ENCODE assay signal across 24 cellular contexts in the genomic region with DNA sequence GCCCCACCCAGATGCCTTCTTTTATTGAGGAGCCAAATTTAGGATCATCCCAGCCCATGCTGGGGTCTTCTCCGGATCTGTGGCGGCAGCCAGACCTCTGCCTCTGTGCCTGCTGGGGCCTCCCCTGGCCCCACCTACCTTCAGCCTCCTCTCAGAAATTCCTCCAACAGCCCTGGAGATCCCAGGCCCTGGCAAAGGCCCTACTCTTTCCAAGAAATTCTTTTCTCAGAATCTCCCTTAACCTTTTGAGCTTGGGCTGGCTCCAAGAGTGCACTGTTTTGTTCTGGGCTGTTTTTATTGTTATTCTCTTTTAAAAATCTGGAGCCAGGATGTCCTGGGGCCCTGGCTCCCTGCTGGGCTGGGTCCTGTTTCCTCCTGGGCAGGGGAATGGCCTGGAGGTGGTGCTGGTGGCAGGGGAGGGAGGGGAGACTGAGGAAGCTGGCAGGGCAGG. TPM values are rescaled to one million over a fixed set of nuclear protein-coding genes. Genes with fewer than 3 reads are reported as not detected.
DNase-seq lines count a peak whose midpoint lies in the region; ATAC-seq and TF ChIP-seq lines count a peak whose summit lies in the region.
"Had no signal": no experiment of that assay in that cellular context is flagged by ENCODE, and none has a peak within 500 bp of the region (broad histone marks: within the 10 kb centered on the region; RNA-seq: fewer than 3 reads in every experiment).

No MANE protein-coding gene starts in this region.

- in situ Hi-C loops in ACHN (cut with HindIII; ENCODE audit: low pct_ligation_motif_present, low pct_unique_long_range_greater_than_20kb, low sequenced_read_pairs): no loop called here

- intact Hi-C loops in heart left ventricle (cut with DNase I): loop anchor here in 1 of 10 donors (2.0 kb wide), 1 partner anchor 41 kb away; no protein-coding TSS in a partner anchor

- H3K79me2 ChIP-seq in osteoblast (ENCODE audit: insufficient read depth, low read length): no peaks in the 10 kb centered on the region

- H3K4me1 ChIP-seq in NT2/D1 (ENCODE audit: insufficient read depth, insufficient read length) (peaks cover 40% of the 10 kb centered on the region), heart left ventricle (peaks cover 0 to 43% (median 26%) of the 10 kb centered on the region in 12 donors), osteoblast (ENCODE audit: insufficient read depth, low read length) (peaks cover 6% of the 10 kb centered on the region)
- H3K4me1 ChIP-seq: BLaER1 treated with 17β-estradiol and CSF1 and Interleukin-3, amounts not matched to agents 10 nM and 100 nM; vagina had no signal

- no peak overlapping the region for H3K4me2 ChIP-seq in osteoblast (ENCODE audit: insufficient read depth, low read length)
- H3K4me2 ChIP-seq: BLaER1 treated with 17β-estradiol and CSF1 and Interleukin-3, amounts not matched to agents 10 nM and 100 nM had no signal

- ATAC-seq in heart left ventricle: peak in 3 of 4 donors; percentile 35 to 70 (median 40)
- no peak for ATAC-seq in HG03354 (IDR thresholded peaks at IDR 0.05; ENCODE audit: poor library complexity, severe bottlenecking, unreplicated experiment)
- ATAC-seq: activated naive CD8-positive, alpha-beta T cell treated with anti-CD3 and anti-CD28 coated beads, Interleukin-2, amount 50 U/mL, for 24 hours; mucosa of descending colon had no signal

- TF ChIP-seq CTCF in heart left ventricle (IDR thresholded peaks at IDR 0.05): peak in 2 of 12 donors; percentile 15 to 26
- no peak for TF ChIP-seq CTCF in osteoblast (IDR thresholded peaks at IDR 0.05; ENCODE audit: extremely low read depth, low read depth, low read length)
- TF ChIP-seq CTCF in foreskin fibroblast (IDR thresholded peaks at IDR 0.05; ENCODE audit: low read depth, low read length): no peak

- H3K36me3 ChIP-seq in NT2/D1 (ENCODE audit: insufficient read depth, insufficient read length, low read length) (peaks cover 98% of the 10 kb centered on the region), heart left ventricle (peaks cover 0 to 98% (median 55%) of the 10 kb centered on the region in 9 donors), osteoblast (ENCODE audit: insufficient read depth, low read length) (peaks cover 99% of the 10 kb centered on the region)

- 59 to 70% (median 60%) methylated on average over 2 of the region's 2 CpGs for WGBS in heart left ventricle, 4 donors

- peak; percentile 40 for DNase-seq in EH (ENCODE audit: low read depth)
- peak; percentile 30 for DNase-seq in NT2/D1 (ENCODE audit: low read depth, low spot score)
- peak in 4 of 5 donors; percentile 42 to 71 (median 56) for DNase-seq in heart left ventricle
- peak; percentile 71 for DNase-seq in osteoblast (ENCODE audit: insufficient read length, low spot score, missing footprints)
- no peak for DNase-seq in foreskin fibroblast
- DNase-seq in NCI-H2227 (lab: John Stamatoyannopoulos, UW; ENCODE audit: unreplicated experiment): no peak
- DNase-seq in ACHN: no peak
- DNase-seq: activated CD4-positive, alpha-beta T cell treated with anti-CD3 and anti-CD28 coated beads, Interleukin-2, amount 10 ng/mL, durations not matched to agents 7 days and 5 days; activated CD8-positive, alpha-beta memory T cell treated with anti-CD3 and anti-CD28 coated beads, Interleukin-2, amount 50 U/mL, for 4 hours; activated effector memory CD4-positive, alpha-beta T cell treated with Interleukin-2 at 50 U/mL for 16 hours; activated naive CD8-positive, alpha-beta T cell treated with anti-CD3 and anti-CD28 coated beads, Interleukin-2, amount 50 U/mL, for 24 hours; Calu3; dorsolateral prefrontal cortex; mucosa of descending colon; NCI-H1694; NCI-H2171 treated with DMSO at 0.1 percent for 48 hours; OCI-M1; SHP77 treated with DMSO at 0.1 percent for 48 hours; substantia nigra had no signal

- no peak overlapping the region for H2AFZ ChIP-seq in osteoblast (ENCODE audit: low read length)

- TF ChIP-seq POLR2A in heart left ventricle (IDR thresholded peaks at IDR 0.05): no peak

- no peaks in the 10 kb centered on the region for H4K20me1 ChIP-seq in osteoblast (ENCODE audit: insufficient read depth, low read length)

- H3K9ac ChIP-seq in NT2/D1 (ENCODE audit: insufficient read length, low read depth): peak overlapping the region; percentile 38
- H3K9ac ChIP-seq: BLaER1 treated with 17β-estradiol and CSF1 and Interleukin-3, amounts not matched to agents 10 nM and 100 nM had no signal

- H3K4me3 ChIP-seq in NT2/D1 (ENCODE audit: insufficient read length, low read depth): no peak overlapping the region
- H3K4me3 ChIP-seq in heart left ventricle: no peak overlapping the region
- no peak overlapping the region for H3K4me3 ChIP-seq in osteoblast (ENCODE audit: insufficient read depth, low read length)
- no peak overlapping the region for H3K4me3 ChIP-seq in foreskin fibroblast (ENCODE audit: low read depth in 1 of 2, low read length in 2 of 2)
- H3K4me3 ChIP-seq: BLaER1 treated with 17β-estradiol and CSF1 and Interleukin-3, amounts not matched to agents 10 nM and 100 nM; dorsolateral prefrontal cortex; mucosa of descending colon; vagina had no signal

- H3K27me3 ChIP-seq in NT2/D1 (ENCODE audit: insufficient read depth, insufficient read length) (no peaks in the 10 kb centered on the region), heart left ventricle (no peaks in the 10 kb centered on the region), osteoblast (ENCODE audit: insufficient read depth, low read length) (no peaks in the 10 kb centered on the region)
- H3K27me3 ChIP-seq: BLaER1 treated with 17β-estradiol and CSF1 and Interleukin-3, amounts not matched to agents 10 nM and 100 nM; dorsolateral prefrontal cortex; vagina had no signal

- H3K27ac ChIP-seq in heart left ventricle (peak overlapping the region in 5 of 12 donors; percentile 10 to 66 (median 49)), osteoblast (ENCODE audit: low read depth, low read length) (peak overlapping the region; percentile 32)
- H3K27ac ChIP-seq: BLaER1 treated with 17β-estradiol and CSF1 and Interleukin-3, amounts not matched to agents 10 nM and 100 nM; vagina had no signal

- no peaks in the 10 kb centered on the region for H3K9me3 ChIP-seq in NT2/D1 (ENCODE audit: insufficient read depth, low read length)
- H3K9me3 ChIP-seq in heart left ventricle: no peaks in the 10 kb centered on the region
- no peaks in the 10 kb centered on the region for H3K9me3 ChIP-seq in osteoblast (ENCODE audit: low read depth, low read length)
- H3K9me3 ChIP-seq: BLaER1 treated with 17β-estradiol and CSF1 and Interleukin-3, amounts not matched to agents 10 nM and 100 nM; mucosa of descending colon; vagina had no signal

RNA-seq across cellular contexts. Expression of gene GRIP2, which starts 57.8 kb away (rescaled TPM):
- total RNA-seq in heart left ventricle: 10 to 100 TPM in 8 of 9 donors, 1 to 10 TPM in 1; 5.8 to 56.7 (median 28.7) TPM
- 10 to 100 TPM in 1 of 2 donors, 1 to 10 TPM in 1; 6.3 to 42.6 TPM for polyA plus RNA-seq in heart left ventricle
- total RNA-seq in osteoblast: under 0.01 and 1.4 TPM in 2 replicates
- total RNA-seq: Calu3, epithelial cell of proximal tubule had no signal
- polyA plus RNA-seq: IgD-negative memory B cell had no signal

Comparison
In these comparisons a context has a peak if more than half of its experiments do, and no peak if none do; other contexts are left out.
1. DNase-seq: peak in EH (single experiment), NT2/D1 (single experiment), heart left ventricle (4 of 5) and osteoblast (single experiment); none in foreskin fibroblast (0 of 2), NCI-H2227 (single experiment) and ACHN (single experiment).